17 cellular contexts compared by ENCODE assay signal in the genomic region with DNA sequence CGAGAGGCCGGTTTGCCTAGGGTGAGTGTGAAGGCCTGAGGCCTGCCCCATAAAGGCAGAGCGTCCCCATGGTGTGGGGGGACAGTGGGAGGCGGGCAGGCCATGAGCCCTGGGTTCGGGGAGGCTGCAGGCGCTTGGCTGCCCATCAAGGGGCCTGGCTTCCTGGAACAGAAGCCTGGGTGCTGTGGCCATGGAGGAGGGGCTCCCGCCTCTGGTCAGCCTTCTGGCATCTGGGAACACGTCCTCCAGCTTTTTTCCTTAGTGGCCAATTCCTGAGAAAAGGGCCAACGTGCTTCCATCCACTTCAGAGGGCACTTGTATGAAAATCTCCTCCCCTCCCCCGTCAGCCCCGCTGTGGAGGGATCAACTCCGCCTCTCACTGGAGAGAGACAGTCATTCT. TPM values are rescaled to one million over a fixed set of nuclear protein-coding genes. Genes with fewer than 3 reads are reported as not detected.
A peak's percentile ranks its signal among the peaks of the same experiment; 100 is the strongest.
DNase-seq lines count a peak whose midpoint lies in the region; ATAC-seq, FAIRE-seq and TF ChIP-seq lines count a peak whose summit lies in the region.
"Had no signal": no experiment of that assay in that cellular context is flagged by ENCODE, and none has a peak within 500 bp of the region (broad histone marks: within the 10 kb centered on the region; RNA-seq: fewer than 3 reads in every experiment).

No MANE protein-coding gene starts in this region.

- H3K4me1 Mint-ChIP-seq in GM23338: peaks cover 18% of the 10 kb centered on the region
- H3K4me1 Mint-ChIP-seq in endodermal cell: peaks cover 17% of the 10 kb centered on the region
- H3K4me1 Mint-ChIP-seq in naive thymus-derived CD8-positive, alpha-beta T cell: peaks cover 0 to 2% (median 0%) of the 10 kb centered on the region in 4 donors
- H3K4me1 Mint-ChIP-seq: CD8-positive, alpha-beta memory T cell had no signal

- no peak overlapping the region for H3K4me2 ChIP-seq in GM23338
- peak overlapping the region; percentile 14 for H3K4me2 ChIP-seq in smooth muscle cell

- no peak for ATAC-seq in GM23338
- ATAC-seq in naive thymus-derived CD8-positive, alpha-beta T cell: no peak

- H3K9me3 Mint-ChIP-seq in GM23338 (peaks cover 4% of the 10 kb centered on the region; the same call in 1 of the 3 replicates), endodermal cell (no peaks in the 10 kb centered on the region)
- H3K9me3 Mint-ChIP-seq in naive thymus-derived CD8-positive, alpha-beta T cell: no peaks in the 10 kb centered on the region
- H3K9me3 Mint-ChIP-seq: CD8-positive, alpha-beta memory T cell had no signal

- H3K36me3 Mint-ChIP-seq in GM23338 (ENCODE audit: low read depth): no peaks in the 10 kb centered on the region
- no peaks in the 10 kb centered on the region for H3K36me3 Mint-ChIP-seq in endodermal cell (ENCODE audit: low read depth)
- H3K36me3 Mint-ChIP-seq in naive thymus-derived CD8-positive, alpha-beta T cell: no peaks in the 10 kb centered on the region
- H3K36me3 Mint-ChIP-seq: CD8-positive, alpha-beta memory T cell had no signal

- no peak for TF ChIP-seq CTCF in GM23338 (conservative IDR thresholded peaks at IDR 0.05; ENCODE audit: low read depth in 2 of 2)
- TF ChIP-seq CTCF in endodermal cell (conservative IDR thresholded peaks at IDR 0.05): no peak
- TF ChIP-seq CTCF in smooth muscle cell (IDR thresholded peaks at IDR 0.05; ENCODE audit: borderline replicate concordance, insufficient read depth, poor library complexity, severe bottlenecking): no peak

- no peak overlapping the region for H3K27ac ChIP-seq in GM23338 (ENCODE audit: low read depth)
- H3K27ac ChIP-seq in endodermal cell (ENCODE audit: low read depth, low read length): no peak overlapping the region
- H3K27ac ChIP-seq in muscle layer of colon (ENCODE audit: low read depth, low read length): peak overlapping the region; percentile 19
- no peak overlapping the region for H3K27ac ChIP-seq in smooth muscle cell (ENCODE audit: low read depth)

- no peaks in the 10 kb centered on the region for H3K27me3 ChIP-seq in GM23338 (ENCODE audit: insufficient read depth)
- no peaks in the 10 kb centered on the region for H3K27me3 ChIP-seq in endodermal cell (ENCODE audit: control insufficient read depth, insufficient read depth, low read length, poor library complexity, severe bottlenecking)
- no peaks in the 10 kb centered on the region for H3K27me3 ChIP-seq in muscle layer of colon (ENCODE audit: control insufficient read depth in 1 of 2, insufficient read depth in 2 of 2, low read length in 2 of 2)
- H3K27me3 ChIP-seq in smooth muscle cell (ENCODE audit: low read depth): no peaks in the 10 kb centered on the region

- WGBS in endodermal cell (ENCODE audit: insufficient coverage in 1 of 2, insufficient read length in 1 of 2), 2 experiments: 87% methylated on average over 10 to 12 of the region's 12 CpGs
- 82% methylated on average over 10 of the region's 12 CpGs for WGBS in smooth muscle cell (ENCODE audit: low lambda C conversion rate)

- H3K36me3 ChIP-seq in GM23338 (ENCODE audit: insufficient read depth): no peaks in the 10 kb centered on the region
- no peaks in the 10 kb centered on the region for H3K36me3 ChIP-seq in endodermal cell (ENCODE audit: control insufficient read depth, insufficient read depth, low read length)
- H3K36me3 ChIP-seq in muscle layer of colon (ENCODE audit: insufficient read depth, low read length): no peaks in the 10 kb centered on the region
- no peaks in the 10 kb centered on the region for H3K36me3 ChIP-seq in smooth muscle cell (ENCODE audit: low read depth)
- H3K36me3 ChIP-seq: esophagus squamous epithelium had no signal

- no peak overlapping the region for H3K9ac ChIP-seq in endodermal cell (ENCODE audit: extremely low read depth, low read length, poor library complexity, severe bottlenecking)
- H3K9ac ChIP-seq in muscle layer of colon (ENCODE audit: low read length): no peak overlapping the region
- no peak overlapping the region for H3K9ac ChIP-seq in smooth muscle cell (ENCODE audit: low read depth)

- H3K9me3 ChIP-seq in endodermal cell (ENCODE audit: control insufficient read depth, low read length) (no peaks in the 10 kb centered on the region), muscle layer of colon (ENCODE audit: low read length) (no peaks in the 10 kb centered on the region), smooth muscle cell (replicated peaks; ENCODE audit: low read depth) (no peaks in the 10 kb centered on the region)
- H3K9me3 ChIP-seq: esophagus squamous epithelium had no signal

- no peaks in the 10 kb centered on the region for H4K20me1 ChIP-seq in GM23338 (replicated peaks; ENCODE audit: insufficient read depth)
- no peaks in the 10 kb centered on the region for H4K20me1 ChIP-seq in smooth muscle cell (ENCODE audit: low read depth)

- H3K27ac Mint-ChIP-seq in GM23338: 0 out of 2 replicates have a peak overlapping the region, but pooled peaks have one; percentile 45
- H3K27ac Mint-ChIP-seq in endodermal cell: peak overlapping the region; percentile 25
- no peak overlapping the region for H3K27ac Mint-ChIP-seq in naive thymus-derived CD8-positive, alpha-beta T cell
- H3K27ac Mint-ChIP-seq: CD8-positive, alpha-beta memory T cell had no signal

- H3K79me2 ChIP-seq in GM23338 (replicated peaks; ENCODE audit: insufficient read depth): no peaks in the 10 kb centered on the region
- H3K79me2 ChIP-seq in smooth muscle cell (ENCODE audit: low read depth): no peaks in the 10 kb centered on the region

- POLR2A ChIA-PET in naive thymus-derived CD8-positive, alpha-beta T cell (lab: Charles Lee): no interaction called here

- peaks cover 9% of the 10 kb centered on the region for H3K27me3 Mint-ChIP-seq in GM23338 (ENCODE audit: insufficient read depth, low read depth, poor library complexity)
- peaks cover 14% of the 10 kb centered on the region for H3K27me3 Mint-ChIP-seq in endodermal cell (ENCODE audit: insufficient read depth)
- no peaks in the 10 kb centered on the region for H3K27me3 Mint-ChIP-seq in naive thymus-derived CD8-positive, alpha-beta T cell

- TF ChIP-seq POLR2A in GM12891 (IDR thresholded peaks at IDR 0.05; ENCODE audit: low read depth, low read length): no peak

- FAIRE-seq in GM12891 (lab: Jason Lieb, UNC): no peak
- FAIRE-seq: islet of Langerhans had no signal

- H3K4me3 Mint-ChIP-seq in GM23338 (no peak overlapping the region), endodermal cell (no peak overlapping the region)
- H3K4me3 Mint-ChIP-seq in naive thymus-derived CD8-positive, alpha-beta T cell: no peak overlapping the region
- H3K4me3 Mint-ChIP-seq: CD8-positive, alpha-beta memory T cell had no signal

- no peak for DNase-seq in GM23338 (ENCODE audit: low spot score)
- no peak for DNase-seq in endodermal cell
- DNase-seq in smooth muscle cell (lab: John Stamatoyannopoulos, UW; ENCODE audit: unreplicated experiment): no peak
- DNase-seq in NK-92 (lab: John Stamatoyannopoulos, UW; ENCODE audit: unreplicated experiment): no peak
- no peak for DNase-seq in naive thymus-derived CD8-positive, alpha-beta T cell
- DNase-seq in kidney tubule cell (ENCODE audit: low spot score): no peak
- no peak for DNase-seq in GM12891 (ENCODE audit: insufficient read length, low spot score)
- DNase-seq: activated gamma-delta T cell treated with Interleukin-2 at 50 U/mL for 16 hours; CD8-positive, alpha-beta memory T cell; esophagus squamous epithelium; midbrain; NCI-H774; stimulated activated CD4-positive, alpha-beta T cell treated with anti-CD3 and anti-CD28 coated beads, Interleukin-12 subunit alpha, Interleukin-12 subunit beta, amount 100 ng/mL, for 4 hours; stimulated activated naive CD4-positive, alpha-beta T cell had no signal

- no peaks in the 10 kb centered on the region for H3K9me2 ChIP-seq in GM23338 (ENCODE audit: insufficient read depth)

- H3K4me3 ChIP-seq in GM23338: no peak overlapping the region
- no peak overlapping the region for H3K4me3 ChIP-seq in endodermal cell (ENCODE audit: low read length)
- H3K4me3 ChIP-seq in muscle layer of colon (ENCODE audit: low read depth in 1 of 2, low read length in 2 of 2): no peak overlapping the region
- no peak overlapping the region for H3K4me3 ChIP-seq in smooth muscle cell

- H3K4me1 ChIP-seq in GM23338 (ENCODE audit: insufficient read depth) (no peaks in the 10 kb centered on the region), endodermal cell (ENCODE audit: control insufficient read depth, insufficient read depth, low read length) (peaks cover 17% of the 10 kb centered on the region), muscle layer of colon (ENCODE audit: insufficient read depth, low read length) (peaks cover 14% of the 10 kb centered on the region), smooth muscle cell (ENCODE audit: low read depth) (peaks cover 37% of the 10 kb centered on the region)

- no peaks in the 10 kb centered on the region for H3F3A ChIP-seq in GM23338 (replicated peaks; ENCODE audit: low read depth)
- no peaks in the 10 kb centered on the region for H3F3A ChIP-seq in smooth muscle cell (ENCODE audit: low read depth)

- H2AFZ ChIP-seq in GM23338 (no peak overlapping the region), smooth muscle cell (ENCODE audit: low read depth) (no peak overlapping the region)

TF ChIP-seq in GM23338, 12 proteins besides CTCF, POLR2A, EP300 and RAD21 (continues in another document):
- TF ChIP-seq EZH2 (IDR thresholded peaks at IDR 0.05; ENCODE audit: low read depth, unreplicated experiment): no peak

TF ChIP-seq in GM12891, 5 proteins besides CTCF, POLR2A, EP300 and RAD21:
- TF ChIP-seq SPI1 (IDR thresholded peaks at IDR 0.05; ENCODE audit: low read depth, low read length) (no peak), PAX5 (IDR thresholded peaks at IDR 0.05; ENCODE audit: insufficient read depth, low read length, severe bottlenecking) (no peak), POU2F2 (IDR thresholded peaks at IDR 0.05; ENCODE audit: low read depth, low read length) (no peak), POLR2AphosphoS5 (IDR thresholded peaks at IDR 0.05; ENCODE audit: low read depth, low read length) (no peak), TAF1 (IDR thresholded peaks at IDR 0.05; ENCODE audit: low read depth, low read length) (no peak)

RNA-seq across cellular contexts. Expression of a gene that starts 58.7 kb away (rescaled TPM):
- total RNA-seq in GM23338 (2014; rRNA removed; shearing (Covaris generic)): 0.14 and 0.66 TPM in 2 replicates
- 0.16 TPM in 2 replicates for polyA plus RNA-seq in GM23338 (2016; fragmentation: Nextera tagmentation; extraction: Ambion mirVana)
- 1 to 10 TPM; 2.1 to 4.0 TPM for total RNA-seq in endodermal cell
- polyA plus RNA-seq in endodermal cell (2013, experiment 1 of 2): 9.2 TPM
- 6.9 TPM for polyA plus RNA-seq in endodermal cell (2013, experiment 2 of 2)
- 0.72 and 1.2 TPM in 2 replicates for total RNA-seq in smooth muscle cell
- polyA plus RNA-seq in smooth muscle cell: 1.1 and 1.3 TPM in 2 replicates
- not detected for total RNA-seq in naive thymus-derived CD8-positive, alpha-beta T cell
- not detected for polyA plus RNA-seq in naive thymus-derived CD8-positive, alpha-beta T cell
- polyA plus RNA-seq in GM12891 (2012; ENCODE audit: low read depth, missing spikeins): 0.15 TPM
- total RNA-seq: CD8-positive, alpha-beta memory T cell; M059J had no signal
- polyA plus RNA-seq: CD8-positive, alpha-beta memory T cell had no signal

Comparison
In these comparisons a context has a peak if more than half of its experiments do, and no peak if none do; other contexts are left out.
1. H3K27ac Mint-ChIP-seq: peak in GM23338 (single experiment) and endodermal cell (single experiment); none in naive thymus-derived CD8-positive, alpha-beta T cell (0 of 10).